In genomic region chr20:54123587-54124180, GRCh38 we compare ENCODE assay signal across 1 cellular context.
TF ChIP-seq lines count a peak whose summit lies in the region.

No MANE protein-coding gene starts in this region.

TF ChIP-seq in HepG2, 621 proteins besides CTCF, POLR2A, EP300 and RAD21 (continued from another document and continues in another):
- TF ChIP-seq ZBTB3 (CRISPR knock-in tag; IDR thresholded peaks at IDR 0.05; ENCODE audit: borderline replicate concordance, low read depth) (no peak), HNRNPUL1 (IDR thresholded peaks at IDR 0.05; ENCODE audit: low read depth, low read length) (no peak), ZNF562 (CRISPR knock-in tag; IDR thresholded peaks at IDR 0.05; ENCODE audit: borderline replicate concordance) (no peak), NFATC3 (CRISPR knock-in tag; IDR thresholded peaks at IDR 0.05) (peak; percentile 81; the same call in 1 of the 2 replicates), ZSCAN25 (CRISPR knock-in tag; IDR thresholded peaks at IDR 0.05) (peak; percentile 52; the same call in 1 of the 2 replicates), SRF (IDR thresholded peaks at IDR 0.05; ENCODE audit: low read depth, low read length) (no peak), ZZZ3 (CRISPR knock-in tag; IDR thresholded peaks at IDR 0.05; ENCODE audit: borderline replicate concordance) (peak; percentile 64; the same call in 1 of the 2 replicates), ZNF296 (CRISPR knock-in tag; conservative IDR thresholded peaks at IDR 0.05) (no peak), ZNF644 (CRISPR knock-in tag; IDR thresholded peaks at IDR 0.05; ENCODE audit: low read depth) (peak; percentile 96), DNMT3B (CRISPR knock-in tag; conservative IDR thresholded peaks at IDR 0.05) (peak; percentile 93), GATAD2A (CRISPR knock-in tag; IDR thresholded peaks at IDR 0.05) (peak; percentile 97), RBM22 (optimal IDR thresholded peaks at IDR 0.05; ENCODE audit: low read length) (peak; percentile 74), GABPA (IDR thresholded peaks at IDR 0.05; ENCODE audit: low read depth, low read length) (no peak), GABPA (CRISPR knock-in tag; IDR thresholded peaks at IDR 0.05; ENCODE audit: low read depth) (peak; percentile 67; the same call in 1 of the 2 replicates), ATM (IDR thresholded peaks at IDR 0.05; ENCODE audit: borderline replicate concordance) (no peak), ZNF709 (CRISPR knock-in tag; IDR thresholded peaks at IDR 0.05) (no peak), ZSCAN12 (CRISPR knock-in tag; IDR thresholded peaks at IDR 0.05) (no peak), DMAP1 (CRISPR knock-in tag; IDR thresholded peaks at IDR 0.05) (peak; percentile 95), STAG1 (CRISPR knock-in tag; IDR thresholded peaks at IDR 0.05) (peak; percentile 54; the same call in 1 of the 2 replicates), ZNF572 (CRISPR knock-in tag; IDR thresholded peaks at IDR 0.05) (no peak), ZNF775 (CRISPR knock-in tag; IDR thresholded peaks at IDR 0.05; ENCODE audit: borderline replicate concordance) (no peak; the same call in 1 of the 2 replicates), CBX2 (IDR thresholded peaks at IDR 0.05; ENCODE audit: low read depth, low read length) (no peak), CBX2 (CRISPR knock-in tag; IDR thresholded peaks at IDR 0.05; ENCODE audit: low read depth) (no peak), DDIT3 (CRISPR knock-in tag; IDR thresholded peaks at IDR 0.05) (0 out of 2 replicates have a peak, but pooled peaks have one; percentile 55), RORA (CRISPR knock-in tag; IDR thresholded peaks at IDR 0.05) (no peak), TBX2 (CRISPR knock-in tag; IDR thresholded peaks at IDR 0.05; ENCODE audit: borderline replicate concordance) (peak; percentile 97), YY1 (IDR thresholded peaks at IDR 0.05; ENCODE audit: insufficient read depth, insufficient replicate concordance, low read depth, low read length) (peak; percentile 40), ZFP91 (CRISPR knock-in tag; IDR thresholded peaks at IDR 0.05; ENCODE audit: borderline replicate concordance) (peak; percentile 88), MEIS1 (CRISPR knock-in tag; IDR thresholded peaks at IDR 0.05; ENCODE audit: borderline replicate concordance) (peak; percentile 74), ZBTB1 (CRISPR knock-in tag; IDR thresholded peaks at IDR 0.05; ENCODE audit: borderline replicate concordance) (0 out of 2 replicates have a peak, but pooled peaks have one; percentile 67), TIGD3 (CRISPR knock-in tag; IDR thresholded peaks at IDR 0.05; ENCODE audit: borderline replicate concordance) (no peak; the same call in 1 of the 2 replicates), HNF4G (IDR thresholded peaks at IDR 0.05; ENCODE audit: borderline replicate concordance, low read depth, low read length) (peak; percentile 38; the same call in 1 of the 2 replicates), HNF4G (CRISPR knock-in tag; IDR thresholded peaks at IDR 0.05; ENCODE audit: borderline replicate concordance, low read depth) (peak; percentile 87)
- TF ChIP-seq, protein P1, sequence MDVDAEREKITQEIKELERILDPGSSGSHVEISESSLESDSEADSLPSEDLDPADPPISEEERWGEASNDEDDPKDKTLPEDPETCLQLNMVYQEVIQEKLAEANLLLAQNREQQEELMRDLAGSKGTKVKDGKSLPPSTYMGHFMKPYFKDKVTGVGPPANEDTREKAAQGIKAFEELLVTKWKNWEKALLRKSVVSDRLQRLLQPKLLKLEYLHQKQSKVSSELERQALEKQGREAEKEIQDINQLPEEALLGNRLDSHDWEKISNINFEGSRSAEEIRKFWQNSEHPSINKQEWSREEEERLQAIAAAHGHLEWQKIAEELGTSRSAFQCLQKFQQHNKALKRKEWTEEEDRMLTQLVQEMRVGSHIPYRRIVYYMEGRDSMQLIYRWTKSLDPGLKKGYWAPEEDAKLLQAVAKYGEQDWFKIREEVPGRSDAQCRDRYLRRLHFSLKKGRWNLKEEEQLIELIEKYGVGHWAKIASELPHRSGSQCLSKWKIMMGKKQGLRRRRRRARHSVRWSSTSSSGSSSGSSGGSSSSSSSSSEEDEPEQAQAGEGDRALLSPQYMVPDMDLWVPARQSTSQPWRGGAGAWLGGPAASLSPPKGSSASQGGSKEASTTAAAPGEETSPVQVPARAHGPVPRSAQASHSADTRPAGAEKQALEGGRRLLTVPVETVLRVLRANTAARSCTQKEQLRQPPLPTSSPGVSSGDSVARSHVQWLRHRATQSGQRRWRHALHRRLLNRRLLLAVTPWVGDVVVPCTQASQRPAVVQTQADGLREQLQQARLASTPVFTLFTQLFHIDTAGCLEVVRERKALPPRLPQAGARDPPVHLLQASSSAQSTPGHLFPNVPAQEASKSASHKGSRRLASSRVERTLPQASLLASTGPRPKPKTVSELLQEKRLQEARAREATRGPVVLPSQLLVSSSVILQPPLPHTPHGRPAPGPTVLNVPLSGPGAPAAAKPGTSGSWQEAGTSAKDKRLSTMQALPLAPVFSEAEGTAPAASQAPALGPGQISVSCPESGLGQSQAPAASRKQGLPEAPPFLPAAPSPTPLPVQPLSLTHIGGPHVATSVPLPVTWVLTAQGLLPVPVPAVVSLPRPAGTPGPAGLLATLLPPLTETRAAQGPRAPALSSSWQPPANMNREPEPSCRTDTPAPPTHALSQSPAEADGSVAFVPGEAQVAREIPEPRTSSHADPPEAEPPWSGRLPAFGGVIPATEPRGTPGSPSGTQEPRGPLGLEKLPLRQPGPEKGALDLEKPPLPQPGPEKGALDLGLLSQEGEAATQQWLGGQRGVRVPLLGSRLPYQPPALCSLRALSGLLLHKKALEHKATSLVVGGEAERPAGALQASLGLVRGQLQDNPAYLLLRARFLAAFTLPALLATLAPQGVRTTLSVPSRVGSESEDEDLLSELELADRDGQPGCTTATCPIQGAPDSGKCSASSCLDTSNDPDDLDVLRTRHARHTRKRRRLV (CRISPR knock-in tag; IDR thresholded peaks at IDR 0.05) = peak; percentile 64; the same call in 1 of the 2 replicates
- TF ChIP-seq, protein P2, sequence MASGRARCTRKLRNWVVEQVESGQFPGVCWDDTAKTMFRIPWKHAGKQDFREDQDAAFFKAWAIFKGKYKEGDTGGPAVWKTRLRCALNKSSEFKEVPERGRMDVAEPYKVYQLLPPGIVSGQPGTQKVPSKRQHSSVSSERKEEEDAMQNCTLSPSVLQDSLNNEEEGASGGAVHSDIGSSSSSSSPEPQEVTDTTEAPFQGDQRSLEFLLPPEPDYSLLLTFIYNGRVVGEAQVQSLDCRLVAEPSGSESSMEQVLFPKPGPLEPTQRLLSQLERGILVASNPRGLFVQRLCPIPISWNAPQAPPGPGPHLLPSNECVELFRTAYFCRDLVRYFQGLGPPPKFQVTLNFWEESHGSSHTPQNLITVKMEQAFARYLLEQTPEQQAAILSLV (CRISPR knock-in tag; IDR thresholded peaks at IDR 0.05; ENCODE audit: borderline replicate concordance) = peak; percentile 96
- TF ChIP-seq, protein P3, sequence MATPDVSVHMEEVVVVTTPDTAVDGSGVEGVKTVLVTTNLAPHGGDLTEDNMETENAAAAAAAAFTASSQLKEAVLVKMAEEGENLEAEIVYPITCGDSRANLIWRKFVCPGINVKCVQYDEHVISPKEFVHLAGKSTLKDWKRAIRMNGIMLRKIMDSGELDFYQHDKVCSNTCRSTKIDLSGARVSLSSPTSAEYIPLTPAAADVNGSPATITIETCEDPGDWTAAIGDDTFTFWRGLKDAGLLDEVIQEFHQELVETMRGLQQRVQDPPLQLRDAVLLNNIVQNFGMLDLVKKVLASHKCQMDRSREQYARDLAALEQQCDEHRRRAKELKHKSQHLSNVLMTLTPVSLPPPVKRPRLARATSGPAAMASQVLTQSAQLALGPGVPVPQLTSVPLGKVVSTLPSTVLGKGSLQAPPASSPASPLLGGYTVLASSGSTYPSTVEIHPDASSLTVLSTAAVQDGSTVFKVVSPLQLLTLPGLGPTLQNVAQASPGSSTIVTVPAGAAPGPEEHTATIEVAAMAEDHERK (CRISPR knock-in tag; IDR thresholded peaks at IDR 0.05; ENCODE audit: low read depth) = 0 out of 2 replicates have a peak, but pooled peaks have one; percentile 53
- TF ChIP-seq, protein P4, sequence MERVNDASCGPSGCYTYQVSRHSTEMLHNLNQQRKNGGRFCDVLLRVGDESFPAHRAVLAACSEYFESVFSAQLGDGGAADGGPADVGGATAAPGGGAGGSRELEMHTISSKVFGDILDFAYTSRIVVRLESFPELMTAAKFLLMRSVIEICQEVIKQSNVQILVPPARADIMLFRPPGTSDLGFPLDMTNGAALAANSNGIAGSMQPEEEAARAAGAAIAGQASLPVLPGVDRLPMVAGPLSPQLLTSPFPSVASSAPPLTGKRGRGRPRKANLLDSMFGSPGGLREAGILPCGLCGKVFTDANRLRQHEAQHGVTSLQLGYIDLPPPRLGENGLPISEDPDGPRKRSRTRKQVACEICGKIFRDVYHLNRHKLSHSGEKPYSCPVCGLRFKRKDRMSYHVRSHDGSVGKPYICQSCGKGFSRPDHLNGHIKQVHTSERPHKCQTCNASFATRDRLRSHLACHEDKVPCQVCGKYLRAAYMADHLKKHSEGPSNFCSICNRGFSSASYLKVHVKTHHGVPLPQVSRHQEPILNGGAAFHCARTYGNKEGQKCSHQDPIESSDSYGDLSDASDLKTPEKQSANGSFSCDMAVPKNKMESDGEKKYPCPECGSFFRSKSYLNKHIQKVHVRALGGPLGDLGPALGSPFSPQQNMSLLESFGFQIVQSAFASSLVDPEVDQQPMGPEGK (CRISPR knock-in tag; IDR thresholded peaks at IDR 0.05) = peak; percentile 89
- TF ChIP-seq, protein P5, sequence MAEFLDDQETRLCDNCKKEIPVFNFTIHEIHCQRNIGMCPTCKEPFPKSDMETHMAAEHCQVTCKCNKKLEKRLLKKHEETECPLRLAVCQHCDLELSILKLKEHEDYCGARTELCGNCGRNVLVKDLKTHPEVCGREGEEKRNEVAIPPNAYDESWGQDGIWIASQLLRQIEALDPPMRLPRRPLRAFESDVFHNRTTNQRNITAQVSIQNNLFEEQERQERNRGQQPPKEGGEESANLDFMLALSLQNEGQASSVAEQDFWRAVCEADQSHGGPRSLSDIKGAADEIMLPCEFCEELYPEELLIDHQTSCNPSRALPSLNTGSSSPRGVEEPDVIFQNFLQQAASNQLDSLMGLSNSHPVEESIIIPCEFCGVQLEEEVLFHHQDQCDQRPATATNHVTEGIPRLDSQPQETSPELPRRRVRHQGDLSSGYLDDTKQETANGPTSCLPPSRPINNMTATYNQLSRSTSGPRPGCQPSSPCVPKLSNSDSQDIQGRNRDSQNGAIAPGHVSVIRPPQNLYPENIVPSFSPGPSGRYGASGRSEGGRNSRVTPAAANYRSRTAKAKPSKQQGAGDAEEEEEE (CRISPR knock-in tag; IDR thresholded peaks at IDR 0.05; ENCODE audit: borderline replicate concordance) = peak; percentile 54; the same call in 1 of the 2 replicates
- TF ChIP-seq, protein P6, sequence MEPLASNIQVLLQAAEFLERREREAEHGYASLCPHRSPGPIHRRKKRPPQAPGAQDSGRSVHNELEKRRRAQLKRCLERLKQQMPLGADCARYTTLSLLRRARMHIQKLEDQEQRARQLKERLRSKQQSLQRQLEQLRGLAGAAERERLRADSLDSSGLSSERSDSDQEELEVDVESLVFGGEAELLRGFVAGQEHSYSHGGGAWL (CRISPR knock-in tag; IDR thresholded peaks at IDR 0.05) = peak; percentile 93; the same call in 1 of the 2 replicates
- TF ChIP-seq, protein P7, sequence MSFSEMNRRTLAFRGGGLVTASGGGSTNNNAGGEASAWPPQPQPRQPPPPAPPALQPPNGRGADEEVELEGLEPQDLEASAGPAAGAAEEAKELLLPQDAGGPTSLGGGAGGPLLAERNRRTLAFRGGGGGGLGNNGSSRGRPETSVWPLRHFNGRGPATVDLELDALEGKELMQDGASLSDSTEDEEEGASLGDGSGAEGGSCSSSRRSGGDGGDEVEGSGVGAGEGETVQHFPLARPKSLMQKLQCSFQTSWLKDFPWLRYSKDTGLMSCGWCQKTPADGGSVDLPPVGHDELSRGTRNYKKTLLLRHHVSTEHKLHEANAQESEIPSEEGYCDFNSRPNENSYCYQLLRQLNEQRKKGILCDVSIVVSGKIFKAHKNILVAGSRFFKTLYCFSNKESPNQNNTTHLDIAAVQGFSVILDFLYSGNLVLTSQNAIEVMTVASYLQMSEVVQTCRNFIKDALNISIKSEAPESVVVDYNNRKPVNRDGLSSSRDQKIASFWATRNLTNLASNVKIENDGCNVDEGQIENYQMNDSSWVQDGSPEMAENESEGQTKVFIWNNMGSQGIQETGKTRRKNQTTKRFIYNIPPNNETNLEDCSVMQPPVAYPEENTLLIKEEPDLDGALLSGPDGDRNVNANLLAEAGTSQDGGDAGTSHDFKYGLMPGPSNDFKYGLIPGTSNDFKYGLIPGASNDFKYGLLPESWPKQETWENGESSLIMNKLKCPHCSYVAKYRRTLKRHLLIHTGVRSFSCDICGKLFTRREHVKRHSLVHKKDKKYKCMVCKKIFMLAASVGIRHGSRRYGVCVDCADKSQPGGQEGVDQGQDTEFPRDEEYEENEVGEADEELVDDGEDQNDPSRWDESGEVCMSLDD (CRISPR knock-in tag; IDR thresholded peaks at IDR 0.05; ENCODE audit: borderline replicate concordance) = no peak; the same call in 1 of the 2 replicates
